1 cellular context compared by ENCODE assay signal in genomic region chr3:154252759-154253638, GRCh38.
TF ChIP-seq lines count a peak whose summit lies in the region.

No MANE protein-coding gene starts in this region.

TF ChIP-seq in HepG2, 621 proteins besides CTCF, POLR2A, EP300 and RAD21 (continued from another document):
- TF ChIP-seq ZNF784 (CRISPR knock-in tag; IDR thresholded peaks at IDR 0.05; ENCODE audit: borderline replicate concordance) (no peak), CREB1 (IDR thresholded peaks at IDR 0.05) (no peak), CREB1 (CRISPR knock-in tag; IDR thresholded peaks at IDR 0.05) (no peak), KMT2A (CRISPR knock-in tag; IDR thresholded peaks at IDR 0.05) (no peak), NRL (CRISPR knock-in tag; IDR thresholded peaks at IDR 0.05; ENCODE audit: borderline replicate concordance) (no peak), ZNF749 (CRISPR knock-in tag; IDR thresholded peaks at IDR 0.05; ENCODE audit: borderline replicate concordance) (no peak), PHF5A (CRISPR knock-in tag; IDR thresholded peaks at IDR 0.05; ENCODE audit: low read depth, unreplicated experiment) (no peak), DDIT3 (CRISPR knock-in tag; IDR thresholded peaks at IDR 0.05) (no peak), CSRNP1 (CRISPR knock-in tag; IDR thresholded peaks at IDR 0.05) (no peak), HNF4A (CRISPR knock-in tag; IDR thresholded peaks at IDR 0.05) (no peak), ARNT2 (CRISPR knock-in tag; IDR thresholded peaks at IDR 0.05; ENCODE audit: low read depth) (no peak), RAD51 (IDR thresholded peaks at IDR 0.05; ENCODE audit: borderline replicate concordance) (no peak), MYPOP (CRISPR knock-in tag; IDR thresholded peaks at IDR 0.05) (no peak), ZFP36 (IDR thresholded peaks at IDR 0.05; ENCODE audit: borderline replicate concordance, low read depth, low read length, partially characterized antibody) (no peak), ZNF18 (CRISPR knock-in tag; IDR thresholded peaks at IDR 0.05; ENCODE audit: insufficient replicate concordance) (no peak), TIGD3 (CRISPR knock-in tag; IDR thresholded peaks at IDR 0.05; ENCODE audit: borderline replicate concordance) (0 out of 2 replicates have a peak, but pooled peaks have one; percentile 33), ZNF343 (CRISPR knock-in tag; IDR thresholded peaks at IDR 0.05) (no peak), IKZF5 (CRISPR knock-in tag; IDR thresholded peaks at IDR 0.05) (peak; percentile 35; the same call in 1 of the 2 replicates), ZNF615 (CRISPR knock-in tag; IDR thresholded peaks at IDR 0.05; ENCODE audit: borderline replicate concordance) (no peak), JDP2 (CRISPR knock-in tag; IDR thresholded peaks at IDR 0.05; ENCODE audit: borderline replicate concordance) (no peak), ZBTB26 (CRISPR knock-in tag; IDR thresholded peaks at IDR 0.05; ENCODE audit: borderline replicate concordance) (no peak), ZNF547 (CRISPR knock-in tag; IDR thresholded peaks at IDR 0.05) (no peak), ZNF251 (CRISPR knock-in tag; IDR thresholded peaks at IDR 0.05) (no peak), KLF6 (CRISPR knock-in tag; IDR thresholded peaks at IDR 0.05) (no peak), GPN1 (CRISPR knock-in tag; IDR thresholded peaks at IDR 0.05; ENCODE audit: borderline replicate concordance) (no peak), FOXO1 (CRISPR knock-in tag; IDR thresholded peaks at IDR 0.05) (no peak), ZNF557 (CRISPR knock-in tag; IDR thresholded peaks at IDR 0.05) (no peak), ZNF224 (CRISPR knock-in tag; IDR thresholded peaks at IDR 0.05) (no peak), ZBTB33 (CRISPR knock-in tag; IDR thresholded peaks at IDR 0.05) (peak; percentile 58; the same call in 1 of the 2 replicates), ZNF670 (CRISPR knock-in tag; IDR thresholded peaks at IDR 0.05; ENCODE audit: borderline replicate concordance) (no peak), ZNF597 (CRISPR knock-in tag; IDR thresholded peaks at IDR 0.05) (no peak), FOXP1 (IDR thresholded peaks at IDR 0.05) (no peak), FOXP1 (CRISPR knock-in tag; IDR thresholded peaks at IDR 0.05) (no peak), ZNF607 (CRISPR knock-in tag; IDR thresholded peaks at IDR 0.05; ENCODE audit: borderline replicate concordance) (no peak), ELF3 (CRISPR knock-in tag; IDR thresholded peaks at IDR 0.05) (peak; percentile 49; the same call in 1 of the 2 replicates)
TF ChIP-seq in HepG2: peak in this region for 54.
